Comparison of ENCODE assay signal across 27 cellular contexts in genomic region chr11:62373464-62374110, GRCh38. TPM values are rescaled to one million over a fixed set of nuclear protein-coding genes. Genes with fewer than 3 reads are reported as not detected.
"Had no signal": no experiment of that assay in that cellular context is flagged by ENCODE, and none has a peak within 500 bp of the region (broad histone marks: within the 10 kb centered on the region; RNA-seq: fewer than 3 reads in every experiment).

No MANE protein-coding gene starts in this region.

- H3K27me3 Mint-ChIP-seq: activated B cell treated with CpG ODN at 0.5 μM for 24 hours; activated CD4-positive, alpha-beta T cell treated with anti-CD3 and anti-CD28 coated beads for 36 hours; dendritic cell treated with granulocyte-macrophage colony-stimulating factor and Interleukin-4, amounts not matched to agents 40 ng/mL and 50 ng/mL, for 4 days; stimulated activated memory B cell treated with anti-CD40 and anti-IgM and Interleukin-4, amounts not matched to agents 10 μg/mL and 1 μg/mL and 100 μg/mL, for 72 hours; T-cell had no signal

- H3K4me3 Mint-ChIP-seq: activated B cell treated with CpG ODN at 0.5 μM for 24 hours; activated CD4-positive, alpha-beta T cell treated with anti-CD3 and anti-CD28 coated beads for 36 hours; activated naive CD4-positive, alpha-beta T cell treated with anti-CD3 and anti-CD28 coated beads for 36 hours; activated T-cell treated with anti-CD3 and anti-CD28 coated beads, Interleukin-2, amount 50 U/mL, for 72 hours; dendritic cell treated with granulocyte-macrophage colony-stimulating factor and Interleukin-4, amounts not matched to agents 40 ng/mL and 50 ng/mL, for 4 days; nephron; stimulated activated memory B cell treated with anti-CD40 and anti-IgM and Interleukin-4, amounts not matched to agents 10 μg/mL and 1 μg/mL and 100 μg/mL, for 72 hours; T-cell had no signal

- H3K9me3 ChIP-seq: left ventricle myocardium inferior, neutrophil, ovary, testis, uterus had no signal

- H3K36me3 Mint-ChIP-seq: stimulated activated memory B cell treated with anti-CD40 and anti-IgM and Interleukin-4, amounts not matched to agents 10 μg/mL and 1 μg/mL and 100 μg/mL, for 72 hours; T-cell had no signal

- H3K4me2 ChIP-seq: hepatocyte had no signal

- H3K27ac Mint-ChIP-seq: activated B cell treated with CpG ODN at 0.5 μM for 24 hours; activated CD4-positive, alpha-beta T cell treated with anti-CD3 and anti-CD28 coated beads for 36 hours; activated naive CD4-positive, alpha-beta T cell treated with anti-CD3 and anti-CD28 coated beads for 36 hours; activated T-cell treated with anti-CD3 and anti-CD28 coated beads, Interleukin-2, amount 50 U/mL, for 72 hours; dendritic cell treated with granulocyte-macrophage colony-stimulating factor and Interleukin-4, amounts not matched to agents 40 ng/mL and 50 ng/mL, for 4 days; nephron; stimulated activated memory B cell treated with anti-CD40 and anti-IgM and Interleukin-4, amounts not matched to agents 10 μg/mL and 1 μg/mL and 100 μg/mL, for 72 hours had no signal

- H3K4me3 ChIP-seq: cardiac muscle cell, hepatocyte, left ventricle myocardium inferior, ovary, testis, uterus had no signal

- H3K9me3 Mint-ChIP-seq: activated B cell treated with CpG ODN at 0.5 μM for 24 hours; activated naive CD4-positive, alpha-beta T cell treated with anti-CD3 and anti-CD28 coated beads for 36 hours; activated T-cell treated with anti-CD3 and anti-CD28 coated beads, Interleukin-2, amount 50 U/mL, for 72 hours; dendritic cell treated with granulocyte-macrophage colony-stimulating factor and Interleukin-4, amounts not matched to agents 40 ng/mL and 50 ng/mL, for 4 days; nephron; stimulated activated memory B cell treated with anti-CD40 and anti-IgM and Interleukin-4, amounts not matched to agents 10 μg/mL and 1 μg/mL and 100 μg/mL, for 72 hours; T-cell had no signal

- H3K27me3 ChIP-seq: cardiac muscle cell, hepatocyte, neutrophil, ovary, testis, uterus had no signal

- H3K36me3 ChIP-seq: cardiac muscle cell, left ventricle myocardium inferior, neutrophil, ovary, uterus had no signal

- DNase-seq: activated B cell treated with CpG ODN at 0.5 μM for 24 hours; activated CD4-positive, alpha-beta T cell treated with anti-CD3 and anti-CD28 coated beads, Interleukin-2, amount 50 U/mL, for 48 hours; activated effector memory CD4-positive, alpha-beta T cell treated with Interleukin-2 at 50 U/mL for 16 hours; activated T-cell treated with anti-CD3 and anti-CD28 coated beads, Interleukin-2, amount 50 U/mL, for 72 hours; effector CD8-positive, alpha-beta T cell; foreskin melanocyte; left ventricle myocardium inferior; mammary epithelial cell; ovary; small intestine; stimulated activated CD4-positive, alpha-beta T cell treated with anti-CD3 and anti-CD28 coated beads, Interleukin-2, amount 100 ng/mL, for 24 hours; T-cell; T-helper 9 cell; testis; trophoblast cell; uterus had no signal

- H3K4me1 ChIP-seq: testis, uterus had no signal

- H3K4me1 Mint-ChIP-seq: activated B cell treated with CpG ODN at 0.5 μM for 24 hours; stimulated activated memory B cell treated with anti-CD40 and anti-IgM and Interleukin-4, amounts not matched to agents 10 μg/mL and 1 μg/mL and 100 μg/mL, for 72 hours had no signal

- ATAC-seq: esophagus mucosa; sciatic nerve; stimulated activated memory B cell treated with anti-CD40 and anti-IgM and Interleukin-4, amounts not matched to agents 10 μg/mL and 1 μg/mL and 100 μg/mL, for 72 hours; T-cell had no signal

- H2AFZ ChIP-seq: hepatocyte had no signal

- H3K27ac ChIP-seq: cardiac muscle cell, hepatocyte, left ventricle myocardium inferior, neutrophil, ovary, testis, uterus had no signal

RNA-seq across cellular contexts. Expression of gene SCGB1A1, which starts 45.2 kb away (rescaled TPM):
- total RNA-seq: activated B cell treated with CpG ODN at 0.5 μM for 24 hours; activated CD4-positive, alpha-beta T cell treated with anti-CD3 and anti-CD28 coated beads for 36 hours; activated naive CD4-positive, alpha-beta T cell treated with anti-CD3 and anti-CD28 coated beads for 36 hours; activated T-cell treated with anti-CD3 and anti-CD28 coated beads, Interleukin-2, amount 50 U/mL, for 72 hours; cardiac muscle cell; hepatocyte; left ventricle myocardium inferior; mammary epithelial cell; pulmonary artery endothelial cell; testis; uterus had no signal
- polyA plus RNA-seq: cardiac muscle cell, hepatocyte, mammary epithelial cell, ovary had no signal
